1 cellular context compared by ENCODE assay signal in the genomic region with DNA sequence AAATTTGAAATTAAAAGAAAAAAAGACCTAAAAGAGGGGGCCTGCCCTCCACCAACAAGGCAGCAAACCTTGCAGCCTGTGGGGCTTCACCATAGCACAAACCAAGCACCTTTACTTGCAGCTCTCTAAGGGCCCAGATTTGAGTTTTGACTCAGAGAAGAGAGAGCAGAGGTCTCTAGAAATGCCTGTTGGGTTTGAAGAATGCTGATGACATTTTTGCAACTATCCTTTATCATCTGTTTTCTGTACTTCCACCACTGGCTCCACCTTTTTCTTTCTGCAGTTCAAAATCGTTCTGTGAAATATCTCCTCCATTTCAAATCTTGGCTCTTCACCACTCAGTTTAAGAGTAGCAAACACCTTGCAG.
TF ChIP-seq lines count a peak whose summit lies in the region.

No MANE protein-coding gene starts in this region.

TF ChIP-seq in HepG2, 621 proteins besides CTCF, POLR2A, EP300 and RAD21 (continued from another document):
- TF ChIP-seq, protein P1, sequence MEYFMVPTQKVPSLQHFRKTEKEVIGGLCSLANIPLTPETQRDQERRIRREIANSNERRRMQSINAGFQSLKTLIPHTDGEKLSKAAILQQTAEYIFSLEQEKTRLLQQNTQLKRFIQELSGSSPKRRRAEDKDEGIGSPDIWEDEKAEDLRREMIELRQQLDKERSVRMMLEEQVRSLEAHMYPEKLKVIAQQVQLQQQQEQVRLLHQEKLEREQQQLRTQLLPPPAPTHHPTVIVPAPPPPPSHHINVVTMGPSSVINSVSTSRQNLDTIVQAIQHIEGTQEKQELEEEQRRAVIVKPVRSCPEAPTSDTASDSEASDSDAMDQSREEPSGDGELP (IDR thresholded peaks at IDR 0.05; ENCODE audit: borderline replicate concordance, low read depth): no peak
- no peak for TF ChIP-seq ZNF264 (CRISPR knock-in tag; IDR thresholded peaks at IDR 0.05)
- no peak for TF ChIP-seq ZNF841 (CRISPR knock-in tag; IDR thresholded peaks at IDR 0.05; ENCODE audit: borderline replicate concordance)
- TF ChIP-seq, protein P2, sequence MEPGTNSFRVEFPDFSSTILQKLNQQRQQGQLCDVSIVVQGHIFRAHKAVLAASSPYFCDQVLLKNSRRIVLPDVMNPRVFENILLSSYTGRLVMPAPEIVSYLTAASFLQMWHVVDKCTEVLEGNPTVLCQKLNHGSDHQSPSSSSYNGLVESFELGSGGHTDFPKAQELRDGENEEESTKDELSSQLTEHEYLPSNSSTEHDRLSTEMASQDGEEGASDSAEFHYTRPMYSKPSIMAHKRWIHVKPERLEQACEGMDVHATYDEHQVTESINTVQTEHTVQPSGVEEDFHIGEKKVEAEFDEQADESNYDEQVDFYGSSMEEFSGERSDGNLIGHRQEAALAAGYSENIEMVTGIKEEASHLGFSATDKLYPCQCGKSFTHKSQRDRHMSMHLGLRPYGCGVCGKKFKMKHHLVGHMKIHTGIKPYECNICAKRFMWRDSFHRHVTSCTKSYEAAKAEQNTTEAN (CRISPR knock-in tag; conservative IDR thresholded peaks at IDR 0.05): no peak
- no peak for TF ChIP-seq GATAD2A (CRISPR knock-in tag; IDR thresholded peaks at IDR 0.05)
- no peak for TF ChIP-seq MTF2 (CRISPR knock-in tag; IDR thresholded peaks at IDR 0.05; ENCODE audit: borderline replicate concordance)
- no peak for TF ChIP-seq CREB1 (IDR thresholded peaks at IDR 0.05)
- no peak for TF ChIP-seq CREB1 (CRISPR knock-in tag; IDR thresholded peaks at IDR 0.05)
